1 cellular context compared by ENCODE assay signal in genomic region chr22:19172213-19173046, GRCh38.
TF ChIP-seq lines count a peak whose summit lies in the region.

No MANE protein-coding gene starts in this region.

TF ChIP-seq in endothelial cell of umbilical vein, 7 proteins besides CTCF, POLR2A, EP300 and RAD21:
- TF ChIP-seq POLR2AphosphoS5 (IDR thresholded peaks at IDR 0.05; ENCODE audit: insufficient read depth, low read depth, low read length) (no peak), MYC (IDR thresholded peaks at IDR 0.05; ENCODE audit: low read depth, low read length) (no peak), GATA2 (IDR thresholded peaks at IDR 0.05; ENCODE audit: insufficient read depth, insufficient read length, low read depth, low read length) (no peak), EZH2 (IDR thresholded peaks at IDR 0.05; ENCODE audit: borderline replicate concordance, low read depth, low read length, severe bottlenecking) (no peak), MAX (IDR thresholded peaks at IDR 0.05; ENCODE audit: insufficient read depth, insufficient read length) (no peak), FOS (IDR thresholded peaks at IDR 0.05; ENCODE audit: borderline replicate concordance, insufficient read depth, low read length) (no peak), JUN (IDR thresholded peaks at IDR 0.05; ENCODE audit: borderline replicate concordance, insufficient read depth, insufficient read length, low read depth) (no peak)
